ENCODE assay signal across 29 cellular contexts in the genomic region with DNA sequence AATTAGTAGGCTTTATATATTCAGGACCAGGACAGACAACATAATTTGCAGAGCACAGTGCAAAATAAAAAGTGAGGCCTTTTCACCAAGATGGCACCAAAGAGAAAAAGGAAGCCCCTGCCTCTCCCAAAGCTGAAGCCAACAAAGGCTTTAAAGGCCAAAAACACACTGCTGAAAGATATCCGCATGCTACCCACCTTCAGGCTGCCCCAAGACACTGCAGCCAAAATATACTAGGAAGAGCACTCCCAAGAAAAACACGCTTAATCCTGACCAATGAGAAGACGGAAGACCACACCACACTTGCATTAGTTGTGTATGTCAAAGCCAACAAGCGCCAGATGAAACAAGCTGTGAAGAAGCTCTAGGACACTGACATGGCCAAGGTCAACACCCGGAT.
"Had no signal": no experiment of that assay in that cellular context is flagged by ENCODE, and none has a peak within 500 bp of the region (broad histone marks: within the 10 kb centered on the region; RNA-seq: fewer than 3 reads in every experiment).

No MANE protein-coding gene starts in this region.

- DNase-seq: activated CD4-positive, alpha-beta T cell treated with anti-CD3 and anti-CD28 coated beads, Interleukin-2, amount 50 U/mL, for 1 hour; activated CD8-positive, alpha-beta T cell treated with anti-CD3 and anti-CD28 coated beads for 36 hours; activated effector memory CD4-positive, alpha-beta T cell treated with Interleukin-2 at 50 U/mL for 16 hours; activated naive CD4-positive, alpha-beta T cell treated with anti-CD3 and anti-CD28 coated beads for 36 hours; activated naive CD8-positive, alpha-beta T cell treated with anti-CD3 and anti-CD28 coated beads, Interleukin-2, amount 10 ng/mL, durations not matched to agents 7 days and 5 days; effector memory CD8-positive, alpha-beta T cell; immature natural killer cell; kidney; left colon; mammary epithelial cell; naive B cell; nephron progenitor cell; pancreas; retina; stimulated activated CD4-positive, alpha-beta T cell treated with anti-CD3 and anti-CD28 coated beads, Interleukin-1b, Interleukin-23, amount 100 ng/mL, for 48 hours; stimulated activated naive B cell treated with anti-CD40 and anti-IgM and Interleukin-4, amounts not matched to agents 10 μg/mL and 1 μg/mL and 100 μg/mL, for 72 hours; stomach; SW 1271; T-helper 9 cell; thyroid gland; upper lobe of right lung had no signal

- ATAC-seq: activated CD8-positive, alpha-beta T cell treated with anti-CD3 and anti-CD28 coated beads for 36 hours; effector memory CD8-positive, alpha-beta T cell; left colon; pancreas; stimulated activated naive B cell treated with anti-CD40 and anti-IgM and Interleukin-4, amounts not matched to agents 10 μg/mL and 1 μg/mL and 100 μg/mL, for 72 hours; upper lobe of right lung had no signal

- H3K9me3 Mint-ChIP-seq: activated CD8-positive, alpha-beta T cell treated with anti-CD3 and anti-CD28 coated beads for 36 hours; activated naive CD4-positive, alpha-beta T cell treated with anti-CD3 and anti-CD28 coated beads for 36 hours; activated naive CD8-positive, alpha-beta T cell treated with anti-CD3 and anti-CD28 coated beads, Interleukin-2, amount 10 ng/mL, durations not matched to agents 7 days and 5 days; brain; immature natural killer cell; mesothelial cell of epicardium; nephron progenitor cell; stimulated activated naive B cell treated with anti-CD40 and anti-IgM and Interleukin-4, amounts not matched to agents 10 μg/mL and 1 μg/mL and 100 μg/mL, for 72 hours; T-helper 1 cell treated with Interleukin-12 subunit alpha and Interleukin-12 subunit beta and Interleukin-4 antibody, amounts not matched to agents 30 μg/mL and 1 μg/mL, for 36 hours had no signal

- H3K27me3 ChIP-seq: ascending aorta, neutrophil, pancreas, stomach, thyroid gland, upper lobe of right lung had no signal

- H3K36me3 ChIP-seq: prostate gland, thyroid gland had no signal

- H3K27ac ChIP-seq: ascending aorta, coronary artery, pancreas, prostate gland, stomach, upper lobe of right lung had no signal

- H3K4me3 Mint-ChIP-seq: activated CD8-positive, alpha-beta T cell treated with anti-CD3 and anti-CD28 coated beads for 36 hours; activated naive CD4-positive, alpha-beta T cell treated with anti-CD3 and anti-CD28 coated beads for 36 hours; activated naive CD8-positive, alpha-beta T cell treated with anti-CD3 and anti-CD28 coated beads, Interleukin-2, amount 10 ng/mL, durations not matched to agents 7 days and 5 days; brain; effector memory CD8-positive, alpha-beta T cell; immature natural killer cell; mesothelial cell of epicardium; naive B cell; nephron progenitor cell; stimulated activated naive B cell treated with anti-CD40 and anti-IgM and Interleukin-4, amounts not matched to agents 10 μg/mL and 1 μg/mL and 100 μg/mL, for 72 hours; T-helper 1 cell treated with Interleukin-12 subunit alpha and Interleukin-12 subunit beta and Interleukin-4 antibody, amounts not matched to agents 30 μg/mL and 1 μg/mL, for 36 hours had no signal

- H3K9me3 ChIP-seq: ascending aorta, neutrophil, pancreas, prostate gland, stomach, thyroid gland, upper lobe of right lung had no signal

- H3K27ac Mint-ChIP-seq: activated naive CD4-positive, alpha-beta T cell treated with anti-CD3 and anti-CD28 coated beads for 36 hours; activated naive CD8-positive, alpha-beta T cell treated with anti-CD3 and anti-CD28 coated beads, Interleukin-2, amount 10 ng/mL, durations not matched to agents 7 days and 5 days; brain; immature natural killer cell; mesothelial cell of epicardium; naive B cell; stimulated activated naive B cell treated with anti-CD40 and anti-IgM and Interleukin-4, amounts not matched to agents 10 μg/mL and 1 μg/mL and 100 μg/mL, for 72 hours; T-helper 1 cell treated with Interleukin-12 subunit alpha and Interleukin-12 subunit beta and Interleukin-4 antibody, amounts not matched to agents 30 μg/mL and 1 μg/mL, for 36 hours had no signal

- H3K4me3 ChIP-seq: ascending aorta, coronary artery, pancreas, prostate gland, smooth muscle cell, stomach, thyroid gland, upper lobe of right lung had no signal

- H3K27me3 Mint-ChIP-seq: activated CD8-positive, alpha-beta T cell treated with anti-CD3 and anti-CD28 coated beads for 36 hours; activated naive CD8-positive, alpha-beta T cell treated with anti-CD3 and anti-CD28 coated beads, Interleukin-2, amount 10 ng/mL, durations not matched to agents 7 days and 5 days; brain; effector memory CD8-positive, alpha-beta T cell; naive B cell; stimulated activated naive B cell treated with anti-CD40 and anti-IgM and Interleukin-4, amounts not matched to agents 10 μg/mL and 1 μg/mL and 100 μg/mL, for 72 hours had no signal

- H3K4me1 Mint-ChIP-seq: brain, mesothelial cell of epicardium, nephron progenitor cell had no signal

- H3K4me1 ChIP-seq: ascending aorta, pancreas, prostate gland, upper lobe of right lung had no signal
